In genomic region chr19:17075035-17075859, GRCh38 we compare ENCODE assay signal across 8 cellular contexts. TPM values are rescaled to one million over a fixed set of nuclear protein-coding genes. Genes with fewer than 3 reads are reported as not detected.
A peak's percentile ranks its signal among the peaks of the same experiment; 100 is the strongest.
DNase-seq lines count a peak whose midpoint lies in the region; ATAC-seq and TF ChIP-seq lines count a peak whose summit lies in the region.

A gene with protein sequence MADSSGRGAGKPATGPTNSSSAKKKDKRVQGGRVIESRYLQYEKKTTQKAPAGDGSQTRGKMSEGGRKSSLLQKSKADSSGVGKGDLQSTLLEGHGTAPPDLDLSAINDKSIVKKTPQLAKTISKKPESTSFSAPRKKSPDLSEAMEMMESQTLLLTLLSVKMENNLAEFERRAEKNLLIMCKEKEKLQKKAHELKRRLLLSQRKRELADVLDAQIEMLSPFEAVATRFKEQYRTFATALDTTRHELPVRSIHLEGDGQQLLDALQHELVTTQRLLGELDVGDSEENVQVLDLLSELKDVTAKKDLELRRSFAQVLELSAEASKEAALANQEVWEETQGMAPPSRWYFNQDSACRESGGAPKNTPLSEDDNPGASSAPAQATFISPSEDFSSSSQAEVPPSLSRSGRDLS (minus strand): TSS chr19:17075452. CDS start chr19:17075422, 30 bp downstream.
A gene with protein sequence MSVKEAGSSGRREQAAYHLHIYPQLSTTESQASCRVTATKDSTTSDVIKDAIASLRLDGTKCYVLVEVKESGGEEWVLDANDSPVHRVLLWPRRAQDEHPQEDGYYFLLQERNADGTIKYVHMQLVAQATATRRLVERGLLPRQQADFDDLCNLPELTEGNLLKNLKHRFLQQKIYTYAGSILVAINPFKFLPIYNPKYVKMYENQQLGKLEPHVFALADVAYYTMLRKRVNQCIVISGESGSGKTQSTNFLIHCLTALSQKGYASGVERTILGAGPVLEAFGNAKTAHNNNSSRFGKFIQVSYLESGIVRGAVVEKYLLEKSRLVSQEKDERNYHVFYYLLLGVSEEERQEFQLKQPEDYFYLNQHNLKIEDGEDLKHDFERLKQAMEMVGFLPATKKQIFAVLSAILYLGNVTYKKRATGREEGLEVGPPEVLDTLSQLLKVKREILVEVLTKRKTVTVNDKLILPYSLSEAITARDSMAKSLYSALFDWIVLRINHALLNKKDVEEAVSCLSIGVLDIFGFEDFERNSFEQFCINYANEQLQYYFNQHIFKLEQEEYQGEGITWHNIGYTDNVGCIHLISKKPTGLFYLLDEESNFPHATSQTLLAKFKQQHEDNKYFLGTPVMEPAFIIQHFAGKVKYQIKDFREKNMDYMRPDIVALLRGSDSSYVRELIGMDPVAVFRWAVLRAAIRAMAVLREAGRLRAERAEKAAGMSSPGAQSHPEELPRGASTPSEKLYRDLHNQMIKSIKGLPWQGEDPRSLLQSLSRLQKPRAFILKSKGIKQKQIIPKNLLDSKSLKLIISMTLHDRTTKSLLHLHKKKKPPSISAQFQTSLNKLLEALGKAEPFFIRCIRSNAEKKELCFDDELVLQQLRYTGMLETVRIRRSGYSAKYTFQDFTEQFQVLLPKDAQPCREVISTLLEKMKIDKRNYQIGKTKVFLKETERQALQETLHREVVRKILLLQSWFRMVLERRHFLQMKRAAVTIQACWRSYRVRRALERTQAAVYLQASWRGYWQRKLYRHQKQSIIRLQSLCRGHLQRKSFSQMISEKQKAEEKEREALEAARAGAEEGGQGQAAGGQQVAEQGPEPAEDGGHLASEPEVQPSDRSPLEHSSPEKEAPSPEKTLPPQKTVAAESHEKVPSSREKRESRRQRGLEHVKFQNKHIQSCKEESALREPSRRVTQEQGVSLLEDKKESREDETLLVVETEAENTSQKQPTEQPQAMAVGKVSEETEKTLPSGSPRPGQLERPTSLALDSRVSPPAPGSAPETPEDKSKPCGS (N-terminal part only) (plus strand): TSS chr19:17075777. CDS start chr19:17101718, 25,941 bp downstream.

- DNase-seq in GM10266 (ENCODE audit: extremely low spot score) (peak; percentile 98), NCI-H1105 treated with DMSO at 0.1 percent for 48 hours (lab: John Stamatoyannopoulos, UW) (peak; percentile 96), SKM-1 treated with dmso at 0.1 percent for 144 hours (lab: John Stamatoyannopoulos, UW; ENCODE audit: unreplicated experiment) (peak; percentile 96), glomerular endothelial cell (ENCODE audit: extremely low read depth, low read depth, low spot score) (peak; percentile 72), occipital lobe (lab: John Stamatoyannopoulos, UW) (peak; percentile 99)
- peak; percentile 99 to 100 for DNase-seq in activated naive CD4-positive, alpha-beta T cell treated with anti-CD3 and anti-CD28 coated beads, Interleukin-2, amount 50 U/mL, for 72 hours (ENCODE audit: low spot score in 2 of 2)

- no peak for TF ChIP-seq CTCF in GM10266 (IDR thresholded peaks at IDR 0.05; ENCODE audit: control insufficient read depth, insufficient read depth, low read depth, missing control alignments)

- peaks cover 26 to 27% of the 10 kb centered on the region in 2 donors for H3K36me3 Mint-ChIP-seq in activated naive CD4-positive, alpha-beta T cell treated with anti-CD3 and anti-CD28 coated beads, Interleukin-2, amount 50 U/mL, for 72 hours

- peak within 1 kb of the TSS; percentile 98 to 99 for H3K27ac Mint-ChIP-seq in activated naive CD4-positive, alpha-beta T cell treated with anti-CD3 and anti-CD28 coated beads, Interleukin-2, amount 50 U/mL, for 72 hours

- H3K9me3 Mint-ChIP-seq in activated naive CD4-positive, alpha-beta T cell treated with anti-CD3 and anti-CD28 coated beads, Interleukin-2, amount 50 U/mL, for 72 hours: no peaks in the 10 kb centered on the region

- peak within 1 kb of the TSS; percentile 81 for H3K27ac ChIP-seq in temporal lobe (ENCODE audit: low read depth, low read length)

- peak; percentile 83 for ATAC-seq in HG02642 (IDR thresholded peaks at IDR 0.05; ENCODE audit: poor library complexity, unreplicated experiment)
- peak; percentile 80 to 85 for ATAC-seq in activated naive CD4-positive, alpha-beta T cell treated with anti-CD3 and anti-CD28 coated beads, Interleukin-2, amount 50 U/mL, for 72 hours

RNA-seq across cellular contexts. Expression of the first gene that starts in this region (rescaled TPM):
- 10 to 100 TPM; 31.6 to 57.1 TPM for total RNA-seq in activated naive CD4-positive, alpha-beta T cell treated with anti-CD3 and anti-CD28 coated beads, Interleukin-2, amount 50 U/mL, for 72 hours
- total RNA-seq in glomerular endothelial cell (2.8 and 4.9 TPM in 2 replicates), occipital lobe (1.9 TPM), temporal lobe (2.7 TPM)

RNA-seq across cellular contexts. Expression of the second gene that starts in this region (rescaled TPM):
- total RNA-seq in activated naive CD4-positive, alpha-beta T cell treated with anti-CD3 and anti-CD28 coated beads, Interleukin-2, amount 50 U/mL, for 72 hours: 100 to 1,000 TPM; 112 to 142 TPM
- total RNA-seq in glomerular endothelial cell (93.1 and 125 TPM in 2 replicates), occipital lobe (24.0 TPM), temporal lobe (20.9 TPM)

Comparison
In these comparisons a context has a peak if more than half of its experiments do, and no peak if none do; other contexts are left out.
1. Peak in every context shown above with its lines: DNase-seq, ATAC-seq and H3K27ac ChIP-seq.